Comparison of ENCODE assay signal across 26 cellular contexts in the genomic region with DNA sequence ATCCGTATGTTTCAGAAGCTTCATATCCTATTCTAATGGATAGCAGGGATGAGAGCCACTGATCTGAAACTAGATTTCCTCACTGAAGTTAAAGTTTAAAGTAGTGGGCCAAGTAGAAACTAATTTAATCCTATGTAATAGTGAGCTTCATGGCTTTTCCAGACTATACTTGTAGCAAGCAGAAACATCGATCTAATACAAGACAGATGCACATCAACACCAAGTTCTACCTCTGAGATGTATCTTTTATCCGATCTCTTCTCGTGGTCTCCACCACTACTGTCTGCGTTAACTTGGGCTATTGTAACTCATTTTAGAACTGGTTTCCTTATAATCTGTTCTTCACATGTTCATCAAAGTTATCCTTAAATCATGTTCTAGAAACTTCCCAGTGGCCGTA. TPM values are rescaled to one million over a fixed set of nuclear protein-coding genes. Genes with fewer than 3 reads are reported as not detected.
DNase-seq lines count a peak whose midpoint lies in the region; ATAC-seq and TF ChIP-seq lines count a peak whose summit lies in the region.
"Had no signal": no experiment of that assay in that cellular context is flagged by ENCODE, and none has a peak within 500 bp of the region (broad histone marks: within the 10 kb centered on the region; RNA-seq: fewer than 3 reads in every experiment).

No MANE protein-coding gene starts in this region.

- H3K36me3 ChIP-seq in adipocyte (ENCODE audit: control insufficient read depth, insufficient read depth, low read length, severe bottlenecking), result peaks cover 14% of the 10 kb centered on the region
- H3K36me3 ChIP-seq in SK-N-SH (replicated peaks in 1 of 2; ENCODE audit: control insufficient read depth in 1 of 2, insufficient read depth in 2 of 2, low read length in 1 of 2), result peaks cover 23 to 28% of the 10 kb centered on the region in 2 experiments

- H3K79me2 ChIP-seq in SK-N-SH (ENCODE audit: insufficient read depth), result peaks cover 50% of the 10 kb centered on the region

- H3K36me3 Mint-ChIP-seq in activated CD4-positive, alpha-beta T cell treated with anti-CD3 and anti-CD28 coated beads, Interleukin-2, amount 10 ng/mL, durations not matched to agents 7 days and 5 days (ENCODE audit: low read depth), result peaks cover 26% of the 10 kb centered on the region
- H3K36me3 Mint-ChIP-seq in nephron progenitor cell (ENCODE audit: low read depth), result peaks cover 6% of the 10 kb centered on the region
- H3K36me3 Mint-ChIP-seq: WTC11 had no signal

- H3K9ac ChIP-seq in adipocyte (ENCODE audit: low read length), result peak overlapping the region; percentile 100
- no peak overlapping the region for H3K9ac ChIP-seq in SK-N-SH

- H3K4me1 Mint-ChIP-seq in activated CD4-positive, alpha-beta T cell treated with anti-CD3 and anti-CD28 coated beads, Interleukin-2, amount 10 ng/mL, durations not matched to agents 7 days and 5 days, result peaks cover 54% of the 10 kb centered on the region
- peaks cover 20% of the 10 kb centered on the region for H3K4me1 Mint-ChIP-seq in nephron progenitor cell

- H3K9me3 ChIP-seq in adipocyte (ENCODE audit: control insufficient read depth, low read length), result no peaks in the 10 kb centered on the region
- H3K9me3 ChIP-seq in SK-N-SH, result no peaks in the 10 kb centered on the region
- H3K9me3 ChIP-seq: MG63, spleen, transverse colon had no signal

- no peak for TF ChIP-seq EP300 in SK-N-SH (IDR thresholded peaks at IDR 0.05; ENCODE audit: borderline replicate concordance in 1 of 2, low read depth in 1 of 2, low read length in 1 of 2)

- H3K9me2 ChIP-seq in SK-N-SH, result no peaks in the 10 kb centered on the region

- POLR2A ChIA-PET in activated CD4-positive, alpha-beta T cell treated with anti-CD3 and anti-CD28 coated beads, Interleukin-2, amount 10 ng/mL, durations not matched to agents 7 days and 5 days (lab: Charles Lee), result no interaction called here
- POLR2A ChIA-PET in SK-N-SH (lab: Yijun Ruan, JAX), result no interaction called here

- H3K4me1 ChIP-seq in adipocyte (ENCODE audit: control insufficient read depth, insufficient read depth, low read length), result peaks cover 34% of the 10 kb centered on the region
- H3K4me1 ChIP-seq in SK-N-SH (ENCODE audit: control insufficient read depth in 1 of 2, insufficient read depth in 2 of 2, low read depth in 1 of 2, low read length in 1 of 2), result peaks cover 0 to 12% of the 10 kb centered on the region in 2 experiments; a peak in 3 of 4 replicates

- no peak for TF ChIP-seq RAD21 in SK-N-SH (IDR thresholded peaks at IDR 0.05; ENCODE audit: low read length)

- H3K4me3 ChIP-seq in Jurkat, Clone E6-1 (ENCODE audit: low read length), result no peak overlapping the region
- H3K4me3 ChIP-seq in adipocyte (ENCODE audit: low read length) (peak overlapping the region; percentile 20), SK-N-SH (ENCODE audit: low read depth in 2 of 2, low read length in 1 of 2) (no peak overlapping the region)
- H3K4me3 ChIP-seq: coronary artery, lung, MG63, spleen, transverse colon had no signal

- no peak overlapping the region for H2AFZ ChIP-seq in SK-N-SH (ENCODE audit: low read depth)

- H3K9me3 Mint-ChIP-seq in activated CD4-positive, alpha-beta T cell treated with anti-CD3 and anti-CD28 coated beads, Interleukin-2, amount 10 ng/mL, durations not matched to agents 7 days and 5 days, result no peaks in the 10 kb centered on the region
- no peaks in the 10 kb centered on the region for H3K9me3 Mint-ChIP-seq in nephron progenitor cell
- H3K9me3 Mint-ChIP-seq: activated CD4-positive, alpha-beta memory T cell treated with anti-CD3 and anti-CD28 coated beads, Interleukin-2, amount 10 ng/mL, durations not matched to agents 7 days and 5 days; endodermal cell; stimulated activated naive CD8-positive, alpha-beta T cell treated with anti-CD3 and anti-CD28 coated beads, Interleukin-15, amount 100 ng/mL, for 72 hours; WTC11 had no signal

- H3K27me3 Mint-ChIP-seq in activated CD4-positive, alpha-beta T cell treated with anti-CD3 and anti-CD28 coated beads, Interleukin-2, amount 10 ng/mL, durations not matched to agents 7 days and 5 days, result no peaks in the 10 kb centered on the region
- no peaks in the 10 kb centered on the region for H3K27me3 Mint-ChIP-seq in nephron progenitor cell (ENCODE audit: low read depth, poor library complexity)
- H3K27me3 Mint-ChIP-seq: activated CD4-positive, alpha-beta memory T cell treated with anti-CD3 and anti-CD28 coated beads, Interleukin-2, amount 10 ng/mL, durations not matched to agents 7 days and 5 days; stimulated activated naive CD8-positive, alpha-beta T cell treated with anti-CD3 and anti-CD28 coated beads, Interleukin-15, amount 100 ng/mL, for 72 hours had no signal

- H3K27ac ChIP-seq in SK-N-SH (ENCODE audit: low read depth in 2 of 2, low read length in 1 of 2), result no peak overlapping the region; a peak in 1 of 4 replicates
- H3K27ac ChIP-seq: coronary artery, spleen, transverse colon had no signal

- no peak overlapping the region for H3K4me3 Mint-ChIP-seq in activated CD4-positive, alpha-beta T cell treated with anti-CD3 and anti-CD28 coated beads, Interleukin-2, amount 10 ng/mL, durations not matched to agents 7 days and 5 days
- H3K4me3 Mint-ChIP-seq in nephron progenitor cell, result no peak overlapping the region
- H3K4me3 Mint-ChIP-seq: activated CD4-positive, alpha-beta memory T cell treated with anti-CD3 and anti-CD28 coated beads, Interleukin-2, amount 10 ng/mL, durations not matched to agents 7 days and 5 days; endodermal cell; WTC11 had no signal

- no peak for ATAC-seq in HG03097 (IDR thresholded peaks at IDR 0.05; ENCODE audit: low FRiP score, unreplicated experiment)
- ATAC-seq: stimulated activated naive CD8-positive, alpha-beta T cell treated with anti-CD3 and anti-CD28 coated beads, Interleukin-15, amount 100 ng/mL, for 72 hours; WTC11 had no signal

- H3K27me3 ChIP-seq in adipocyte (replicated peaks; ENCODE audit: control insufficient read depth, insufficient read depth, low read length), result no peaks in the 10 kb centered on the region
- no peaks in the 10 kb centered on the region for H3K27me3 ChIP-seq in SK-N-SH (ENCODE audit: insufficient read depth)
- H3K27me3 ChIP-seq: MG63, spleen, transverse colon had no signal

- H3F3A ChIP-seq in SK-N-SH (replicated peaks; ENCODE audit: insufficient read depth), result peaks cover 9% of the 10 kb centered on the region

- DNase-seq in activated CD4-positive, alpha-beta T cell treated with anti-CD3 and anti-CD28 coated beads, Interleukin-2, amount 10 ng/mL, durations not matched to agents 7 days and 5 days, result no peak
- no peak for DNase-seq in activated CD4-positive, alpha-beta T cell treated with anti-CD3 and anti-CD28 coated beads for 4 hours
- DNase-seq in Jurkat, Clone E6-1 (ENCODE audit: low read depth, low spot score), result peak; percentile 24
- DNase-seq in adipocyte (ENCODE audit: low read depth), result no peak
- no peak for DNase-seq in nephron progenitor cell
- DNase-seq in NCI-H526 (lab: John Stamatoyannopoulos, UW), result no peak
- no peak for DNase-seq in SK-N-SH
- DNase-seq: 8988T; activated CD4-positive, alpha-beta memory T cell treated with anti-CD3 and anti-CD28 coated beads, Interleukin-2, amount 10 ng/mL, durations not matched to agents 7 days and 5 days; activated T-cell treated with anti-CD3 and anti-CD28 coated beads, Interleukin-2, amount 50 U/mL, for 1 hour; endodermal cell; H7; kidney; MG63; NCI-H1436; NCI-H524 treated with DMSO at 0.1 percent for 48 hours; spleen; stimulated activated CD4-positive, alpha-beta T cell treated with anti-CD3 and anti-CD28 coated beads, Interleukin-4, amount 100 ng/mL, for 1 hour; stimulated activated naive CD8-positive, alpha-beta T cell treated with anti-CD3 and anti-CD28 coated beads, Interleukin-15, amount 100 ng/mL, for 72 hours; T-helper 9 cell; transverse colon had no signal

- peaks cover 11% of the 10 kb centered on the region; the same call in 1 of the 2 replicates for H4K20me1 ChIP-seq in SK-N-SH (ENCODE audit: insufficient read depth)

- CTCF ChIA-PET in activated CD4-positive, alpha-beta T cell treated with anti-CD3 and anti-CD28 coated beads, Interleukin-2, amount 10 ng/mL, durations not matched to agents 7 days and 5 days (lab: Charles Lee), result interaction anchor here (1.7 to 4.3 kb wide), 2 partner anchors 254 to 259 kb away, joined by 3 to 22 read pairs; partner anchors contain the start of gene TPP2
- CTCF ChIA-PET in SK-N-SH (lab: Yijun Ruan, JAX), result interaction anchor here (1.2 to 6.9 kb wide), 5 partner anchors 15 to 266 kb away, joined by 6 to 70 read pairs (median 9); no protein-coding TSS in a partner anchor

- 97% methylated on average over 6 of the region's 6 CpGs for WGBS in SK-N-SH (ENCODE audit: low lambda C conversion rate)

- TF ChIP-seq CTCF in nephron progenitor cell (IDR thresholded peaks at IDR 0.05), result no peak
- no peak for TF ChIP-seq CTCF in SK-N-SH (IDR thresholded peaks at IDR 0.05)

- H3K27ac Mint-ChIP-seq in activated CD4-positive, alpha-beta T cell treated with anti-CD3 and anti-CD28 coated beads, Interleukin-2, amount 10 ng/mL, durations not matched to agents 7 days and 5 days, result peak overlapping the region; percentile 9
- H3K27ac Mint-ChIP-seq in nephron progenitor cell, result peak overlapping the region; percentile 68
- H3K27ac Mint-ChIP-seq: activated CD4-positive, alpha-beta memory T cell treated with anti-CD3 and anti-CD28 coated beads, Interleukin-2, amount 10 ng/mL, durations not matched to agents 7 days and 5 days; endodermal cell; stimulated activated naive CD8-positive, alpha-beta T cell treated with anti-CD3 and anti-CD28 coated beads, Interleukin-15, amount 100 ng/mL, for 72 hours; WTC11 had no signal

- H3K4me2 ChIP-seq in SK-N-SH, result no peak overlapping the region

TF ChIP-seq in SK-N-SH, 30 proteins besides CTCF, POLR2A, EP300 and RAD21 (continues in another document):
- no peak for TF ChIP-seq ELF1 (IDR thresholded peaks at IDR 0.05)

RNA-seq across cellular contexts. Expression of gene ERCC5, which starts 3.1 kb away (rescaled TPM):
- 10 to 100 TPM; 92.6 to 94.9 TPM for total RNA-seq in activated CD4-positive, alpha-beta T cell treated with anti-CD3 and anti-CD28 coated beads, Interleukin-2, amount 10 ng/mL, durations not matched to agents 7 days and 5 days
- 74.6 TPM for polyA plus RNA-seq in Jurkat, Clone E6-1 (2012; ENCODE audit: insufficient read depth, insufficient read length)
- polyA plus RNA-seq in SK-N-SH (2012; rRNA removed), result 14.1 and 19.0 TPM in 2 replicates
- polyA plus RNA-seq in SK-N-SH (2012; cell fraction: cytosol; rRNA removed), result 13.5 and 16.6 TPM in 2 replicates
- 20.1 and 37.5 TPM in 2 replicates for polyA plus RNA-seq in SK-N-SH (2012; cell fraction: nucleus; rRNA removed)

RNA-seq across cellular contexts. Expression of gene BIVM, which starts 50.0 kb away (rescaled TPM):
- total RNA-seq in activated CD4-positive, alpha-beta T cell treated with anti-CD3 and anti-CD28 coated beads, Interleukin-2, amount 10 ng/mL, durations not matched to agents 7 days and 5 days, result 10 to 100 TPM; 21.3 to 24.2 TPM
- polyA plus RNA-seq in Jurkat, Clone E6-1 (2012; ENCODE audit: insufficient read depth, insufficient read length), result 21.0 TPM
- polyA plus RNA-seq in SK-N-SH (2012; rRNA removed), result 8.8 and 12.8 TPM in 2 replicates
- 12.7 and 14.6 TPM in 2 replicates for polyA plus RNA-seq in SK-N-SH (2012; cell fraction: cytosol; rRNA removed)
- 19.2 and 30.1 TPM in 2 replicates for polyA plus RNA-seq in SK-N-SH (2012; cell fraction: nucleus; rRNA removed)

RNA-seq across cellular contexts. Expression of gene POGLUT2, which starts 50.2 kb away (rescaled TPM):
- 1 to 10 TPM; 6.8 to 7.6 TPM for total RNA-seq in activated CD4-positive, alpha-beta T cell treated with anti-CD3 and anti-CD28 coated beads, Interleukin-2, amount 10 ng/mL, durations not matched to agents 7 days and 5 days
- 14.1 TPM for polyA plus RNA-seq in Jurkat, Clone E6-1 (2012; ENCODE audit: insufficient read depth, insufficient read length)
- 10.2 and 12.4 TPM in 2 replicates for polyA plus RNA-seq in SK-N-SH (2012; rRNA removed)
- polyA plus RNA-seq in SK-N-SH (2012; cell fraction: cytosol; rRNA removed), result 14.2 and 14.6 TPM in 2 replicates
- 5.2 and 8.2 TPM in 2 replicates for polyA plus RNA-seq in SK-N-SH (2012; cell fraction: nucleus; rRNA removed)
- total RNA-seq: SK-MEL-5 had no signal
